25 cellular contexts compared by ENCODE assay signal in the genomic region with DNA sequence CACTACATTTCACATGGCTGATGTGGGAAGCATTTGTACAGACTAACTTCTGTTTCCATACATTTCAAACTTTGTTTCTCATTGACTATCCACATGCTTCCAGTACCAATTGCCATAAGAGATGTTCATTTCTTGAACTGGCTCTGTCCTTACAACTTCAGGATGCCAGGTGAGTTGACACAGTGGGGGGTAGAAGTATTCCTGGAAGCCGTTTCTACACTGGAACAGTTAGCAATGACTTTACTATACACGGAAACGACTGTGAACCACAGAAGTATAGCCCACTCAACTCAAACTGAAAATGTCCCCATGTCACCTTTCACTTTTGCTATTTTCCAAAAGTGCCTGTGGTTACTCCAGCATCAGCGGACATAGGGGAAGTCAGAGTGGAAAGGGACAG. TPM values are rescaled to one million over a fixed set of nuclear protein-coding genes. Genes with fewer than 3 reads are reported as not detected.
"Had no signal": no experiment of that assay in that cellular context is flagged by ENCODE, and none has a peak within 500 bp of the region (broad histone marks: within the 10 kb centered on the region; RNA-seq: fewer than 3 reads in every experiment).

No MANE protein-coding gene starts in this region.

- H3K27ac Mint-ChIP-seq: IgD-negative memory B cell had no signal

- H3K36me3 ChIP-seq: MG63 had no signal

- H3K9me2 ChIP-seq: SK-N-SH had no signal

- H3K27ac ChIP-seq: HL-60, RWPE1 had no signal

- H3K4me2 ChIP-seq: SK-N-SH had no signal

- H3K4me1 Mint-ChIP-seq: IgD-negative memory B cell had no signal

- DNase-seq: MG63, NCI-H1092, NCI-H1105 treated with DMSO at 0.1 percent for 48 hours, NCI-H1417 treated with DMSO at 0.1 percent for 48 hours, NCI-H146, NCI-H1694 treated with DMSO at 0.1 percent for 48 hours, NCI-H1930, NCI-H2081, NCI-H2107, NCI-H2227 treated with DMSO at 0.1 percent for 48 hours, NCI-H524, NCI-H526 treated with DMSO at 0.1 percent for 48 hours, NCI-H774, PC-3, SHP77, SK-N-SH had no signal

- H3K4me3 ChIP-seq: K562, MG63 had no signal

- H3K9me3 ChIP-seq: MG63, SK-N-SH had no signal

- ATAC-seq: K562, Panc1, PC-3 had no signal

- H3K4me3 Mint-ChIP-seq: IgD-negative memory B cell had no signal

- H3K9ac ChIP-seq: SK-N-SH had no signal

- H3K27me3 ChIP-seq: MG63 had no signal

RNA-seq across cellular contexts. Expression of gene DSPP, which starts 38.0 kb away (rescaled TPM):
- total RNA-seq: K562, LHCN-M2, NCI-H460, OCI-LY7, SK-MEL-5 had no signal

RNA-seq across cellular contexts. Expression of gene SPARCL1, which starts 41.1 kb away (rescaled TPM):
- total RNA-seq: LHCN-M2, NCI-H460, OCI-LY7, PC-3, SK-MEL-5 had no signal
